In genomic region chr10:325282-325681, GRCh38 we compare ENCODE assay signal across 19 cellular contexts.
"Had no signal": no experiment of that assay in that cellular context is flagged by ENCODE, and none has a peak within 500 bp of the region (broad histone marks: within the 10 kb centered on the region; RNA-seq: fewer than 3 reads in every experiment).

No MANE protein-coding gene starts in this region.

- DNase-seq: activated CD4-positive, alpha-beta T cell treated with anti-CD3 and anti-CD28 coated beads, Interleukin-2, amount 50 U/mL, for 48 hours; activated naive CD4-positive, alpha-beta T cell treated with anti-CD3 and anti-CD28 coated beads for 36 hours; body of pancreas; gastrocnemius medialis; midbrain; nucleus accumbens; retina; stimulated activated CD4-positive, alpha-beta T cell treated with anti-CD3 and anti-CD28 coated beads, Interleukin-12 subunit alpha, Interleukin-12 subunit beta, amount 100 ng/mL, for 4 hours; stimulated activated CD4-positive, alpha-beta T cell treated with anti-CD3 and anti-CD28 coated beads, Interleukin-1b, Interleukin-23, amount 100 ng/mL, for 48 hours; stimulated activated CD8-positive, alpha-beta memory T cell treated with anti-CD3 and anti-CD28 coated beads, Interleukin-4, amount 100 ng/mL, for 48 hours; stimulated activated naive CD4-positive, alpha-beta T cell treated with Interleukin-2 at 50 U/mL for 16 hours; substantia nigra; tibial artery; WERI-Rb-1 had no signal

- H3K27ac Mint-ChIP-seq: activated naive CD4-positive, alpha-beta T cell treated with anti-CD3 and anti-CD28 coated beads for 36 hours; activated T-helper 2 cell treated with anti-CD3 and anti-CD28 coated beads, Interferon-gamma antibody, Interleukin-2, Interleukin-4, amounts not matched to agents 10 μg/mL and 5 μg/mL and 100 μg/mL, durations not matched to agents 14 hours and 24 hours and 36 hours had no signal

- H3K36me3 ChIP-seq: WERI-Rb-1 had no signal

- H3K27me3 Mint-ChIP-seq: activated CD4-positive, alpha-beta T cell treated with anti-CD3 and anti-CD28 coated beads for 36 hours had no signal

- H3K4me1 ChIP-seq: gastrocnemius medialis had no signal

- H3K4me3 Mint-ChIP-seq: activated CD4-positive, alpha-beta T cell treated with anti-CD3 and anti-CD28 coated beads for 36 hours; activated naive CD4-positive, alpha-beta T cell treated with anti-CD3 and anti-CD28 coated beads for 36 hours; nephron had no signal

- H3K27ac ChIP-seq: body of pancreas, gastrocnemius medialis, WERI-Rb-1 had no signal

- H3K4me3 ChIP-seq: body of pancreas, gastrocnemius medialis, lung, tibial artery had no signal

- ATAC-seq: activated CD4-positive, alpha-beta T cell treated with anti-CD3 and anti-CD28 coated beads for 36 hours; body of pancreas; gastrocnemius medialis; left lobe of liver had no signal

- H3K27me3 ChIP-seq: body of pancreas, gastrocnemius medialis, tibial artery had no signal

- H3K9me3 Mint-ChIP-seq: activated naive CD4-positive, alpha-beta T cell treated with anti-CD3 and anti-CD28 coated beads for 36 hours; nephron had no signal

- H3K9me3 ChIP-seq: body of pancreas, gastrocnemius medialis, tibial artery had no signal
